Comparison of ENCODE assay signal across 22 cellular contexts in the genomic region with DNA sequence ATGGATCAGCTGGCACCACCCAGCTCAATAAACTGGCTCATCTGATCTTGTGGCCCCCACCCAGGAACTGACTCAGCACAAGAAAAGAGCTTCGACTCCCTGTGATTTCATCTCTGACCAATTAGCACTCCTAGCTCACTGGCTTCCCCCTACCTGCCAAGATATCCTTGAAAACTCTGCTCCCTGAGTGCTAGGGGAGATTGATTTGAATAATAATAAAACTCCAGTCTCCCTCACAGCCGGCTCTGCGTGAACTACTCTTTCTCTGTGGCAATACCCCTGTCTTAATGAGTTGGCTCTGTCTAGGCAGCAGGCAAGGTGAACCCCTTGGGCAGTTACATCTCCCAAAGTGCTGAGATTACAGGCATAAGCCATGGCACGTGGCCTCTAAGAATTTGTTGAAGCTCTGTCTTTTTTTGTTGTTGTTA. TPM values are rescaled to one million over a fixed set of nuclear protein-coding genes. Genes with fewer than 3 reads are reported as not detected.
A peak's percentile ranks its signal among the peaks of the same experiment; 100 is the strongest.
DNase-seq lines count a peak whose midpoint lies in the region; ATAC-seq and TF ChIP-seq lines count a peak whose summit lies in the region.
"Had no signal": no experiment of that assay in that cellular context is flagged by ENCODE, and none has a peak within 500 bp of the region (broad histone marks: within the 10 kb centered on the region; RNA-seq: fewer than 3 reads in every experiment).

No MANE protein-coding gene starts in this region.

- H2BK20ac ChIP-seq in H9 (ENCODE audit: low read depth, low read length, poor library complexity, severe bottlenecking) = no peak overlapping the region

- no peak overlapping the region for H3K56ac ChIP-seq in H9 (ENCODE audit: insufficient read length, low read depth, low read length)
- H3K56ac ChIP-seq in mesendoderm (ENCODE audit: low read length) = no peak overlapping the region

- H2AFZ ChIP-seq in H9 (ENCODE audit: low read length) = no peak overlapping the region

- H3K4ac ChIP-seq in H9 (ENCODE audit: low read depth, low read length) (no peak overlapping the region), mesendoderm (ENCODE audit: low read depth, low read length) (no peak overlapping the region)

- no peak overlapping the region for H3T11ph ChIP-seq in H9 (ENCODE audit: low read length)

- H3K36me3 ChIP-seq in mesendoderm (ENCODE audit: control insufficient read depth, insufficient read depth, low read length) = no peaks in the 10 kb centered on the region
- H3K36me3 ChIP-seq: BLaER1, thyroid gland, WERI-Rb-1 had no signal

- H2BK15ac ChIP-seq in H9 (ENCODE audit: low read depth, low read length) (no peak overlapping the region), mesendoderm (replicated peaks; ENCODE audit: low read depth) (no peak overlapping the region)

- H2BK12ac ChIP-seq in H9 (ENCODE audit: insufficient read length, low read depth, low read length) = no peak overlapping the region

- H3K27me3 ChIP-seq in H9 (ENCODE audit: insufficient read depth, low read length) = no peaks in the 10 kb centered on the region
- no peaks in the 10 kb centered on the region for H3K27me3 ChIP-seq in mesendoderm (ENCODE audit: insufficient read depth, low read length, poor library complexity)
- H3K27me3 ChIP-seq: BLaER1, thyroid gland had no signal

- H3K27ac ChIP-seq in H9 (ENCODE audit: insufficient read length, low read depth, low read length) = peak overlapping the region; percentile 88
- H3K27ac ChIP-seq in epithelial cell of prostate = peak overlapping the region; percentile 83
- no peak overlapping the region for H3K27ac ChIP-seq in mesendoderm (ENCODE audit: low read depth, low read length)
- H3K27ac ChIP-seq: BLaER1, psoas muscle, thyroid gland, WERI-Rb-1 had no signal

- H3K23ac ChIP-seq in H9 (ENCODE audit: insufficient read length, low read depth, low read length) (no peak overlapping the region), mesendoderm (ENCODE audit: low read length) (no peak overlapping the region)

- H3K14ac ChIP-seq in H9 (ENCODE audit: insufficient read depth, low read length) = no peak overlapping the region

- no peak overlapping the region for H2BK120ac ChIP-seq in H9 (ENCODE audit: low read depth, low read length, poor library complexity, severe bottlenecking)
- H2BK120ac ChIP-seq in mesendoderm (ENCODE audit: low read depth, low read length) = no peak overlapping the region

- H2AK5ac ChIP-seq in H9 (ENCODE audit: insufficient read length, low read length) = no peak overlapping the region
- no peak overlapping the region for H2AK5ac ChIP-seq in mesendoderm (ENCODE audit: low read length)

- H4K5ac ChIP-seq in H9 (ENCODE audit: insufficient read length, low read depth, low read length) (no peak overlapping the region), mesendoderm (ENCODE audit: low read length) (no peak overlapping the region)

- H3K4me1 ChIP-seq in H9 (ENCODE audit: insufficient read depth, low read length) (peaks cover 4% of the 10 kb centered on the region; the same call in 1 of the 2 replicates), mesendoderm (ENCODE audit: control insufficient read depth, low read depth, low read length) (no peaks in the 10 kb centered on the region)
- H3K4me1 ChIP-seq: BLaER1, psoas muscle had no signal

- DNase-seq in H9 = peak; percentile 73
- peak; percentile 16 for DNase-seq in NCI-H69 (lab: John Stamatoyannopoulos, UW)
- no peak for DNase-seq in epithelial cell of prostate (ENCODE audit: low read depth, low spot score)
- DNase-seq in mesendoderm = peak; percentile 45
- no peak for DNase-seq in GM13977 (ENCODE audit: low spot score)
- DNase-seq in chondrocyte (ENCODE audit: low spot score) = no peak
- no peak for DNase-seq in naive thymus-derived CD8-positive, alpha-beta T cell
- DNase-seq: activated effector memory CD4-positive, alpha-beta T cell treated with anti-CD3 and anti-CD28 coated beads, Interleukin-2, amount 50 U/mL, for 16 hours; amniotic stem cell; cerebellar nuclear complex; effector memory CD8-positive, alpha-beta T cell; foreskin fibroblast; GOT3; NCI-H146; psoas muscle; SIG-M5; thyroid gland; WERI-Rb-1 had no signal

- H3K4me3 Mint-ChIP-seq in H9 (no peak overlapping the region), chondrocyte (ENCODE audit: unreplicated experiment) (no peak overlapping the region)
- no peak overlapping the region for H3K4me3 Mint-ChIP-seq in naive thymus-derived CD8-positive, alpha-beta T cell
- H3K4me3 Mint-ChIP-seq: effector memory CD8-positive, alpha-beta T cell; natural killer cell treated with Interleukin-12 subunit alpha and Interleukin-12 subunit beta and Interleukin-15 and Interleukin-18, amount 100 ng/mL, for 72 hours; T-helper 1 cell treated with Interleukin-12 subunit alpha and Interleukin-12 subunit beta and Interleukin-4 antibody, amounts not matched to agents 30 μg/mL and 1 μg/mL, for 36 hours had no signal

- in situ Hi-C loops in GM13977 (cut with MboI; ENCODE audit: low pct_unique_long_range_greater_than_20kb, low sequenced_read_pairs, unreplicated experiment) = no loop called here

- H3K4me1 Mint-ChIP-seq in H9 (peaks cover 9 to 18% of the 10 kb centered on the region in 2 experiments), chondrocyte (ENCODE audit: low read depth) (peaks cover 3% of the 10 kb centered on the region)
- H3K4me1 Mint-ChIP-seq in naive thymus-derived CD8-positive, alpha-beta T cell = peaks cover 0 to 8% (median 3%) of the 10 kb centered on the region in 4 donors

- H4K20me1 ChIP-seq in H9 (ENCODE audit: control insufficient read depth, insufficient read depth, insufficient read length) = no peaks in the 10 kb centered on the region
- H4K20me1 ChIP-seq: BLaER1 had no signal

- no CpG with 5 or more reads among the region's 4 CpGs for WGBS in H9 (ENCODE audit: extremely low coverage, insufficient read length, low lambda C conversion rate)
- no CpG with 5 or more reads among the region's 4 CpGs for WGBS in mesendoderm (ENCODE audit: extremely low coverage, insufficient coverage, low lambda C conversion rate)

- H3K9me3 Mint-ChIP-seq in H9 (peaks cover 3 to 6% of the 10 kb centered on the region in 2 experiments; a peak in 3 of 5 replicates), chondrocyte (ENCODE audit: low read depth) (no peaks in the 10 kb centered on the region)
- no peaks in the 10 kb centered on the region for H3K9me3 Mint-ChIP-seq in naive thymus-derived CD8-positive, alpha-beta T cell
- H3K9me3 Mint-ChIP-seq: effector memory CD8-positive, alpha-beta T cell; natural killer cell treated with Interleukin-12 subunit alpha and Interleukin-12 subunit beta and Interleukin-15 and Interleukin-18, amount 100 ng/mL, for 72 hours; T-helper 1 cell treated with Interleukin-12 subunit alpha and Interleukin-12 subunit beta and Interleukin-4 antibody, amounts not matched to agents 30 μg/mL and 1 μg/mL, for 36 hours had no signal

- no peak overlapping the region for H2BK5ac ChIP-seq in H9 (ENCODE audit: insufficient read length, low read length)
- no peak overlapping the region for H2BK5ac ChIP-seq in mesendoderm (ENCODE audit: low read length)

- no peak for TF ChIP-seq CTCF in H9 (conservative IDR thresholded peaks at IDR 0.05)
- TF ChIP-seq CTCF in GM13977 (IDR thresholded peaks at IDR 0.05; ENCODE audit: extremely low read depth, insufficient read depth, missing control alignments) = no peak
- no peak for TF ChIP-seq CTCF in chondrocyte (IDR thresholded peaks at IDR 0.05)

- H3K79me2 ChIP-seq in H9 (ENCODE audit: insufficient read depth, low read length) = no peaks in the 10 kb centered on the region
- no peaks in the 10 kb centered on the region for H3K79me2 ChIP-seq in mesendoderm (ENCODE audit: control insufficient read depth, insufficient read depth, low read length)

- no peaks in the 10 kb centered on the region for H3K23me2 ChIP-seq in H9 (ENCODE audit: insufficient read length, low read depth, low read length, poor library complexity, severe bottlenecking)

- no peaks in the 10 kb centered on the region; the same call in 1 of the 2 replicates for H3K27me3 Mint-ChIP-seq in H9 (ENCODE audit: low read depth)
- no peaks in the 10 kb centered on the region for H3K27me3 Mint-ChIP-seq in chondrocyte (ENCODE audit: low read depth)
- H3K27me3 Mint-ChIP-seq in naive thymus-derived CD8-positive, alpha-beta T cell = no peaks in the 10 kb centered on the region

- H4K8ac ChIP-seq in H9 (replicated peaks; ENCODE audit: insufficient read length, low read depth, low read length) (no peak overlapping the region), mesendoderm (ENCODE audit: low read depth, low read length) (no peak overlapping the region)

- ATAC-seq in naive thymus-derived CD8-positive, alpha-beta T cell = no peak
- ATAC-seq: effector memory CD8-positive, alpha-beta T cell; natural killer cell treated with Interleukin-12 subunit alpha and Interleukin-12 subunit beta and Interleukin-15 and Interleukin-18, amount 100 ng/mL, for 72 hours; psoas muscle had no signal

- H3K9ac ChIP-seq in H9 (ENCODE audit: extremely low read depth, insufficient read length, low read length) (no peak overlapping the region), mesendoderm (ENCODE audit: low read length) (no peak overlapping the region)
- H3K9ac ChIP-seq: BLaER1 had no signal

- POLR2A ChIA-PET in naive thymus-derived CD8-positive, alpha-beta T cell (lab: Charles Lee) = no interaction called here

- H3K18ac ChIP-seq in H9 (ENCODE audit: insufficient read length, low read depth, low read length) (no peak overlapping the region), mesendoderm (ENCODE audit: low read length) (no peak overlapping the region)

- H3K4me3 ChIP-seq in mesendoderm (ENCODE audit: low read length) = no peak overlapping the region
- H3K4me3 ChIP-seq: BLaER1, psoas muscle, thyroid gland had no signal

- H3K36me3 Mint-ChIP-seq in H9 (ENCODE audit: insufficient read depth in 1 of 3, low read depth in 3 of 3) (peaks cover 0 to 4% (median 0%) of the 10 kb centered on the region in 3 experiments; a peak in 1 of 7 replicates), chondrocyte (ENCODE audit: low read depth) (no peaks in the 10 kb centered on the region)
- H3K36me3 Mint-ChIP-seq in naive thymus-derived CD8-positive, alpha-beta T cell = no peaks in the 10 kb centered on the region
- H3K36me3 Mint-ChIP-seq: natural killer cell treated with Interleukin-12 subunit alpha and Interleukin-12 subunit beta and Interleukin-15 and Interleukin-18, amount 100 ng/mL, for 72 hours had no signal

- no peaks in the 10 kb centered on the region for H3K9me3 ChIP-seq in H9 (ENCODE audit: control insufficient read depth, low read depth, low read length)
- H3K9me3 ChIP-seq: BLaER1, psoas muscle, thyroid gland had no signal

- no peak overlapping the region for H4K91ac ChIP-seq in H9 (ENCODE audit: insufficient read length, low read depth, low read length)

- no peaks in the 10 kb centered on the region for H3K79me1 ChIP-seq in H9 (ENCODE audit: insufficient read depth, low read depth, low read length, poor library complexity, severe bottlenecking)
- H3K79me1 ChIP-seq in mesendoderm (ENCODE audit: low read length) = no peaks in the 10 kb centered on the region

- peak overlapping the region; percentile 41 for H3K4me2 ChIP-seq in H9 (ENCODE audit: insufficient read depth, insufficient read length, low read length)
- H3K4me2 ChIP-seq in mesendoderm (ENCODE audit: low read length) = no peak overlapping the region
- H3K4me2 ChIP-seq: BLaER1 had no signal

- H3K27ac Mint-ChIP-seq in H9 (peak overlapping the region; percentile 82 to 97 (median 95)), chondrocyte (ENCODE audit: unreplicated experiment) (no peak overlapping the region)
- H3K27ac Mint-ChIP-seq in naive thymus-derived CD8-positive, alpha-beta T cell = peak overlapping the region in 2 of 10 donors; percentile 2 to 68
- H3K27ac Mint-ChIP-seq: effector memory CD8-positive, alpha-beta T cell; natural killer cell treated with Interleukin-12 subunit alpha and Interleukin-12 subunit beta and Interleukin-15 and Interleukin-18, amount 100 ng/mL, for 72 hours; T-helper 1 cell treated with Interleukin-12 subunit alpha and Interleukin-12 subunit beta and Interleukin-4 antibody, amounts not matched to agents 30 μg/mL and 1 μg/mL, for 36 hours had no signal

RNA-seq across cellular contexts. Expression of gene RHBDL2, which starts 11.8 kb away (rescaled TPM):
- total RNA-seq in H9 (2021) = 0.15 TPM in 1 of 2 replicates, not detected in the other
- 0.13 TPM for polyA plus RNA-seq in mesendoderm (2013, experiment 1 of 2)
- polyA plus RNA-seq in mesendoderm (2013, experiment 2 of 2) = 0.13 TPM
- total RNA-seq in chondrocyte = not detected in 3 replicates
- total RNA-seq in naive thymus-derived CD8-positive, alpha-beta T cell = not detected
- under 1 TPM in 1 of 3 donors, not detected in 2; 0.14 TPM for polyA plus RNA-seq in naive thymus-derived CD8-positive, alpha-beta T cell
- total RNA-seq: lung microvascular endothelial cell; natural killer cell treated with Interleukin-12 subunit alpha and Interleukin-12 subunit beta and Interleukin-15 and Interleukin-18, amount 100 ng/mL, for 72 hours; psoas muscle; thyroid gland had no signal

RNA-seq across cellular contexts. Expression of gene AKIRIN1, which starts 37.6 kb away (rescaled TPM):
- total RNA-seq in H9 (2021) = 235 and 237 TPM in 2 replicates
- polyA plus RNA-seq in mesendoderm (2013, experiment 1 of 2) = 153 TPM
- 155 TPM for polyA plus RNA-seq in mesendoderm (2013, experiment 2 of 2)
- total RNA-seq in chondrocyte = 39.3 to 55.2 TPM (median 51.9 TPM) in 3 replicates
- 10 to 100 TPM; 74.5 to 76.0 TPM for total RNA-seq in naive thymus-derived CD8-positive, alpha-beta T cell
- 10 to 100 TPM; 92.9 to 99.2 (median 93.7) TPM for polyA plus RNA-seq in naive thymus-derived CD8-positive, alpha-beta T cell

Comparison
In these comparisons a context has a peak if more than half of its experiments do, and no peak if none do; other contexts are left out.
1. DNase-seq: peak in H9 (single experiment), NCI-H69 (single experiment) and mesendoderm (single experiment); none in epithelial cell of prostate (single experiment), GM13977 (single experiment), chondrocyte (single experiment) and naive thymus-derived CD8-positive, alpha-beta T cell (0 of 10).